8 cellular contexts compared by ENCODE assay signal in genomic region chr3:50194128-50194902, GRCh38. TPM values are rescaled to one million over a fixed set of nuclear protein-coding genes. Genes with fewer than 3 reads are reported as not detected.
DNase-seq lines count a peak whose midpoint lies in the region; ATAC-seq and TF ChIP-seq lines count a peak whose summit lies in the region.

No MANE protein-coding gene starts in this region.

- TF ChIP-seq CTCF in natural killer cell (IDR thresholded peaks at IDR 0.05) = peak; percentile 84

- intact Hi-C loops in natural killer cell (cut with micrococcal nuclease) = loop anchor here (1.0 kb wide), 2 partner anchors 32 to 52 kb away; no protein-coding TSS in a partner anchor

- no peaks in the 10 kb centered on the region for H3K9me3 Mint-ChIP-seq in natural killer cell

- peak; percentile 87 to 88 (median 88) for ATAC-seq in natural killer cell

- peaks cover 7 to 14% of the 10 kb centered on the region in 2 donors for H3K27me3 Mint-ChIP-seq in natural killer cell (ENCODE audit: low read depth in 2 of 2)

- H3K4me3 Mint-ChIP-seq in natural killer cell = peak overlapping the region; percentile 53

- H3K4me1 Mint-ChIP-seq in natural killer cell = peaks cover 0 to 6% of the 10 kb centered on the region in 2 donors

- peak overlapping the region in 1 of 2 donors; percentile 45 for H3K27ac Mint-ChIP-seq in natural killer cell

- peak; percentile 37 to 38 for DNase-seq in NCI-H2081 (lab: John Stamatoyannopoulos, UW)
- DNase-seq in NCI-H2081 treated with DMSO at 0.1 percent for 48 hours (lab: John Stamatoyannopoulos, UW) = no peak
- peak; percentile 79 for DNase-seq in NCI-H69 (lab: John Stamatoyannopoulos, UW)
- peak; percentile 61 for DNase-seq in activated CD8-positive, alpha-beta memory T cell treated with anti-CD3 and anti-CD28 coated beads, Interleukin-2, amount 50 U/mL, for 24 hours (ENCODE audit: extremely low read depth)
- DNase-seq in epidermal melanocyte (ENCODE audit: insufficient read length, low spot score) = peak; percentile 81
- DNase-seq in natural killer cell = peak; percentile 81
- DNase-seq in stimulated activated CD8-positive, alpha-beta memory T cell treated with anti-CD3 and anti-CD28 coated beads, Interleukin-7, amount 100 ng/mL, for 48 hours (ENCODE audit: extremely low read depth in 1 of 2, low read depth in 1 of 2) = peak; percentile 46 to 60
- DNase-seq in DMS79 (lab: John Stamatoyannopoulos, UW) = no peak

- H3K36me3 Mint-ChIP-seq in natural killer cell = no peaks in the 10 kb centered on the region

RNA-seq across cellular contexts. Expression of gene GNAT1, which starts 2.9 kb away (rescaled TPM):
- total RNA-seq in natural killer cell = not detected

RNA-seq across cellular contexts. Expression of gene SLC38A3, which starts 10.8 kb away (rescaled TPM):
- under 1 TPM in 1 of 3 donors, not detected in 2; 0.82 TPM for total RNA-seq in natural killer cell

RNA-seq across cellular contexts. Expression of gene SEMA3F, which starts 39.2 kb away (rescaled TPM):
- total RNA-seq in natural killer cell = 1 to 10 TPM in 1 of 3 donors, under 1 TPM in 2; 0.16 to 1.1 (median 0.78) TPM

RNA-seq across cellular contexts. Expression of gene GNAI2, which starts 41.7 kb away (rescaled TPM):
- 100 to 1,000 TPM; 428 to 467 (median 447) TPM for total RNA-seq in natural killer cell

Comparison
In these comparisons a context has a peak if more than half of its experiments do, and no peak if none do; other contexts are left out.
1. DNase-seq: peak in NCI-H2081 (2 of 2), NCI-H69 (single experiment), activated CD8-positive, alpha-beta memory T cell treated with anti-CD3 and anti-CD28 coated beads, Interleukin-2, amount 50 U/mL, for 24 hours (single experiment), epidermal melanocyte (single experiment), natural killer cell (single experiment) and stimulated activated CD8-positive, alpha-beta memory T cell treated with anti-CD3 and anti-CD28 coated beads, Interleukin-7, amount 100 ng/mL, for 48 hours (2 of 2); none in NCI-H2081 treated with DMSO at 0.1 percent for 48 hours (single experiment) and DMS79 (single experiment).